In genomic region chr15:42151736-42152135, GRCh38 we compare ENCODE assay signal across 11 cellular contexts. TPM values are rescaled to one million over a fixed set of nuclear protein-coding genes. Genes with fewer than 3 reads are reported as not detected.
DNase-seq lines count a peak whose midpoint lies in the region; ATAC-seq and TF ChIP-seq lines count a peak whose summit lies in the region.
"Had no signal": no experiment of that assay in that cellular context is flagged by ENCODE, and none has a peak within 500 bp of the region (broad histone marks: within the 10 kb centered on the region; RNA-seq: fewer than 3 reads in every experiment).

No MANE protein-coding gene starts in this region.

- POLR2A ChIA-PET in RWPE1 (lab: Yijun Ruan, JAX; ENCODE audit: low non-redundant PET), result no interaction called here

- no peaks in the 10 kb centered on the region for H3K36me3 ChIP-seq in spleen

- no peaks in the 10 kb centered on the region for H3K9me3 ChIP-seq in spleen

- H3K27me3 ChIP-seq in spleen (replicated peaks in 1 of 7), result peaks cover 0 to 3% (median 0%) of the 10 kb centered on the region in 7 donors
- no peaks in the 10 kb centered on the region for H3K27me3 ChIP-seq in foreskin keratinocyte

- no peaks in the 10 kb centered on the region for H3K4me1 ChIP-seq in spleen
- no peaks in the 10 kb centered on the region for H3K4me1 ChIP-seq in foreskin keratinocyte

- DNase-seq in RWPE1 (ENCODE audit: low spot score) (no peak), epithelial cell of prostate (ENCODE audit: low read depth, low spot score) (no peak), mesenteric fat pad (ENCODE audit: low spot score) (peak; percentile 41), spleen (peak; percentile 43), SW480 (ENCODE audit: low spot score) (no peak), foreskin keratinocyte (no peak), NCI-H146 treated with DMSO at 0.1 percent for 48 hours (lab: John Stamatoyannopoulos, UW; ENCODE audit: unreplicated experiment) (no peak)
- DNase-seq: activated CD4-positive, alpha-beta T cell treated with anti-CD3 and anti-CD28 coated beads for 1 hour; SIG-M5; stimulated activated CD4-positive, alpha-beta T cell treated with anti-CD3 and anti-CD28 coated beads, Interleukin-2, amount 100 ng/mL, for 24 hours had no signal

- H3K4me3 ChIP-seq in spleen, result no peak overlapping the region

- CTCF ChIA-PET in RWPE1 (lab: Yijun Ruan, JAX), result no interaction called here

- H3K27ac ChIP-seq in RWPE1 (peak overlapping the region; percentile 78), epithelial cell of prostate (peak overlapping the region; percentile 72), spleen (no peak overlapping the region), foreskin keratinocyte (no peak overlapping the region)

- WGBS in spleen, 5 donors, result 82 to 89% (median 86%) methylated on average over 4 of the region's 4 CpGs

- intact Hi-C loops in spleen (cut with DNase I; ENCODE audit: low total_unique reads), result no loop called here

- no peak for TF ChIP-seq POLR2A in spleen (IDR thresholded peaks at IDR 0.05)

- no peak for ATAC-seq in foreskin keratinocyte

- TF ChIP-seq CTCF in RWPE1 (conservative IDR thresholded peaks at IDR 0.05; ENCODE audit: low read depth) (no peak), spleen (IDR thresholded peaks at IDR 0.05 in 8 of 11, conservative IDR thresholded peaks at IDR 0.05 in 3 of 11) (no peak), foreskin keratinocyte (conservative IDR thresholded peaks at IDR 0.05) (no peak)

RNA-seq across cellular contexts. Expression of gene PLA2G4F, which starts 4.7 kb away (rescaled TPM):
- not detected for total RNA-seq in mesenteric fat pad
- total RNA-seq in spleen, result not detected
- polyA plus RNA-seq in spleen, result under 1 TPM in 1 of 3 donors, not detected in 2; 0.03 TPM
- 0.92 and 1.2 TPM in 2 replicates for total RNA-seq in foreskin keratinocyte
- 0.91 and 1.2 TPM in 2 replicates for polyA plus RNA-seq in foreskin keratinocyte
- total RNA-seq: temporal lobe had no signal

RNA-seq across cellular contexts. Expression of gene VPS39, which starts 56.4 kb away (rescaled TPM):
- total RNA-seq in mesenteric fat pad (57.3 TPM), spleen (100 to 1,000 TPM in 4 of 7 donors, 10 to 100 TPM in 3; 71.3 to 220 (median 105) TPM), foreskin keratinocyte (26.5 and 31.9 TPM in 2 replicates)
- polyA plus RNA-seq in spleen (10 to 100 TPM; 25.9 to 48.0 (median 47.6) TPM), foreskin keratinocyte (16.0 and 17.9 TPM in 2 replicates)

RNA-seq across cellular contexts. Expression of gene PLA2G4D, which starts 57.4 kb away (rescaled TPM):
- not detected for total RNA-seq in mesenteric fat pad
- total RNA-seq in spleen, result not detected
- polyA plus RNA-seq in spleen, result not detected
- total RNA-seq in foreskin keratinocyte, result 0.07 and 0.14 TPM in 2 replicates
- polyA plus RNA-seq in foreskin keratinocyte, result 0.08 and 0.09 TPM in 2 replicates
- total RNA-seq: temporal lobe had no signal

Comparison
In these comparisons a context has a peak if more than half of its experiments do, and no peak if none do; other contexts are left out.
1. DNase-seq: peak in mesenteric fat pad (single experiment) and spleen (single experiment); none in RWPE1 (single experiment), epithelial cell of prostate (single experiment), SW480 (single experiment), foreskin keratinocyte (0 of 2) and NCI-H146 treated with DMSO at 0.1 percent for 48 hours (single experiment).
2. H3K27ac ChIP-seq: peak in RWPE1 (single experiment) and epithelial cell of prostate (single experiment); none in spleen (0 of 8) and foreskin keratinocyte (single experiment).